In genomic region chr11:18203723-18204122, GRCh38 we compare ENCODE assay signal across 8 cellular contexts. TPM values are rescaled to one million over a fixed set of nuclear protein-coding genes. Genes with fewer than 3 reads are reported as not detected.
A peak's percentile ranks its signal among the peaks of the same experiment; 100 is the strongest.
DNase-seq lines count a peak whose midpoint lies in the region; ATAC-seq and TF ChIP-seq lines count a peak whose summit lies in the region.

No MANE protein-coding gene starts in this region.

- H3K4me2 ChIP-seq in HCT116 (ENCODE audit: low read length) = no peak overlapping the region

- peak; percentile 44 for TF ChIP-seq CTCF in C4-2B (conservative IDR thresholded peaks at IDR 0.05)
- TF ChIP-seq CTCF in HCT116 (IDR thresholded peaks at IDR 0.05 in 2 of 3, conservative IDR thresholded peaks at IDR 0.05 in 1 of 3; ENCODE audit: borderline replicate concordance in 1 of 3, insufficient read depth in 1 of 3, low read depth in 2 of 3, low read length in 2 of 3) = peak; percentile 61 to 71 (median 67); a peak in 5 of 6 replicates
- peak; percentile 72 for TF ChIP-seq CTCF in Panc1 (IDR thresholded peaks at IDR 0.05)
- no peak for TF ChIP-seq CTCF in mesothelial cell of epicardium (IDR thresholded peaks at IDR 0.05; ENCODE audit: unreplicated experiment)

- H3K27ac ChIP-seq in C4-2B = no peak overlapping the region
- no peak overlapping the region for H3K27ac ChIP-seq in HCT116 (ENCODE audit: low read depth, low read length)
- no peak overlapping the region for H3K27ac ChIP-seq in Panc1 (ENCODE audit: low read length)
- no peak overlapping the region for H3K27ac ChIP-seq in effector memory CD4-positive, alpha-beta T cell (ENCODE audit: insufficient read depth, low read length, poor library complexity, severe bottlenecking)

- H3K36me3 ChIP-seq in HCT116 (ENCODE audit: control insufficient read depth in 1 of 2, insufficient read depth in 2 of 2, low read length in 2 of 2) (no peaks in the 10 kb centered on the region), Panc1 (ENCODE audit: control insufficient read depth, insufficient read depth, low read length) (no peaks in the 10 kb centered on the region)
- no peaks in the 10 kb centered on the region for H3K36me3 ChIP-seq in effector memory CD4-positive, alpha-beta T cell (ENCODE audit: control insufficient read depth, insufficient read depth, low read length)

- H3K27me3 Mint-ChIP-seq in mesothelial cell of epicardium (ENCODE audit: low read depth) = peaks cover 45% of the 10 kb centered on the region

- H3K4me3 Mint-ChIP-seq in mesothelial cell of epicardium = no peak overlapping the region

- no peaks in the 10 kb centered on the region for H4K20me1 ChIP-seq in HCT116 (ENCODE audit: insufficient read depth)

- no peak overlapping the region for H3K4me3 ChIP-seq in HCT116 (replicated peaks in 1 of 2; ENCODE audit: low read depth in 1 of 2, low read length in 2 of 2)
- no peak overlapping the region for H3K4me3 ChIP-seq in Panc1 (ENCODE audit: low read depth in 2 of 2, low read length in 2 of 2)
- no peak overlapping the region for H3K4me3 ChIP-seq in effector memory CD4-positive, alpha-beta T cell (ENCODE audit: insufficient read depth, low read depth, low read length, poor library complexity, severe bottlenecking)

- ATAC-seq in HCT116 = peak; percentile 99
- peak; percentile 88 for ATAC-seq in Panc1
- no peak for ATAC-seq in GM18858 (IDR thresholded peaks at IDR 0.05; ENCODE audit: unreplicated experiment)

- RAD21 ChIA-PET in HCT116 (lab: Charles Lee; ENCODE audit: low non-redundant PET in 1 of 2, low total read pairs in 2 of 2, uncharacterized antibody in 2 of 2, unreplicated experiment in 2 of 2) = interaction anchor here (1.0 to 1.2 kb wide), 4 partner anchors 33 to 88 kb away, joined by 3 to 7 read pairs (median 6); no protein-coding TSS in a partner anchor

- POLR2A ChIA-PET in HCT116 (lab: Charles Lee) = interaction anchor here (1.0 kb wide), 1 partner anchor 9 kb away, joined by 4 read pairs; no protein-coding TSS in a partner anchor
- POLR2A ChIA-PET in Panc1 (lab: Charles Lee) = no interaction called here

- no peak overlapping the region for H2AFZ ChIP-seq in HCT116 (ENCODE audit: low read depth, low read length, poor library complexity, severe bottlenecking)

- DNase-seq in HCT116 (ENCODE audit: low read depth, low spot score) (peak; percentile 8), Panc1 (ENCODE audit: low read depth, low spot score) (no peak), hepatic stellate cell (ENCODE audit: low spot score) (peak; percentile 11), mesothelial cell of epicardium (ENCODE audit: low spot score in 2 of 2, unreplicated experiment in 2 of 2) (no peak), KG1 (lab: John Stamatoyannopoulos, UW) (no peak)
- DNase-seq in effector memory CD4-positive, alpha-beta T cell = no peak

- no peak overlapping the region for H3K27ac Mint-ChIP-seq in mesothelial cell of epicardium

- H3K9me3 ChIP-seq in HCT116 (ENCODE audit: control insufficient read depth in 1 of 2, insufficient read depth in 1 of 2, low read depth in 1 of 2, low read length in 2 of 2) (no peaks in the 10 kb centered on the region), Panc1 (ENCODE audit: control insufficient read depth, insufficient read depth, low read depth, low read length) (no peaks in the 10 kb centered on the region)
- no peaks in the 10 kb centered on the region for H3K9me3 ChIP-seq in effector memory CD4-positive, alpha-beta T cell (ENCODE audit: control insufficient read depth, low read length)

- in situ Hi-C loops in Panc1 (cut with HindIII; ENCODE audit: low pct_unique_long_range_greater_than_20kb, low sequenced_read_pairs) = no loop called here

- no peaks in the 10 kb centered on the region for H3K36me3 Mint-ChIP-seq in mesothelial cell of epicardium

- H3K79me2 ChIP-seq in HCT116 (ENCODE audit: insufficient read depth, low read length) = no peaks in the 10 kb centered on the region

- CTCF ChIA-PET in HCT116 (lab: Charles Lee) (interaction anchor here (0.5 to 1.9 kb wide), 17 partner anchors 9 to 473 kb away, joined by 3 to 40 read pairs (median 4); no protein-coding TSS in a partner anchor), Panc1 (lab: Charles Lee) (interaction anchor here (0.5 to 1.2 kb wide), 6 partner anchors 19 to 127 kb away, joined by 3 to 22 read pairs (median 4); no protein-coding TSS in a partner anchor)

- H3K4me1 ChIP-seq in HCT116 (ENCODE audit: control insufficient read depth in 1 of 2, insufficient read depth in 2 of 2, low read length in 2 of 2) (no peaks in the 10 kb centered on the region), Panc1 (ENCODE audit: control insufficient read depth, insufficient read depth, low read length) (no peaks in the 10 kb centered on the region)
- H3K4me1 ChIP-seq in effector memory CD4-positive, alpha-beta T cell (ENCODE audit: control insufficient read depth, insufficient read depth, low read length, poor library complexity, severe bottlenecking) = no peaks in the 10 kb centered on the region

- H3K9ac ChIP-seq in HCT116 (ENCODE audit: low read length) = no peak overlapping the region

- peak; percentile 68 for TF ChIP-seq RAD21 in HCT116 (IDR thresholded peaks at IDR 0.05; ENCODE audit: low read depth)

- no peak for TF ChIP-seq POLR2A in HCT116 (IDR thresholded peaks at IDR 0.05; ENCODE audit: borderline replicate concordance, extremely low read depth, insufficient read depth, insufficient read length)

- H3K9me3 Mint-ChIP-seq in mesothelial cell of epicardium = peaks cover 5% of the 10 kb centered on the region

- intact Hi-C loops in HCT116 (cut with micrococcal nuclease) (loop anchor here (1.0 to 5.0 kb wide), 3 partner anchors 33 to 211 kb away; no protein-coding TSS in a partner anchor), Panc1 (cut with micrococcal nuclease; ENCODE audit: unreplicated experiment) (loop anchor here (5.0 kb wide), 1 partner anchor 86 kb away; no protein-coding TSS in a partner anchor)

- H3K4me1 Mint-ChIP-seq in mesothelial cell of epicardium = no peaks in the 10 kb centered on the region

- H3K9me2 ChIP-seq in HCT116 (ENCODE audit: insufficient read depth) = no peaks in the 10 kb centered on the region

- no peaks in the 10 kb centered on the region for H3K27me3 ChIP-seq in HCT116 (ENCODE audit: insufficient read depth, low read length)
- no peaks in the 10 kb centered on the region; the same call in 1 of the 2 replicates for H3K27me3 ChIP-seq in Panc1 (ENCODE audit: control insufficient read depth, insufficient read depth, low read length)
- peaks cover under 1% of the 10 kb centered on the region for H3K27me3 ChIP-seq in effector memory CD4-positive, alpha-beta T cell (replicated peaks; ENCODE audit: control insufficient read depth, insufficient read depth, low read length, poor library complexity, severe bottlenecking)

- BruUV-seq in HCT116 (replicated peaks; lab: Mats Ljungman, UMichigan) (no TSS peak), Panc1 (replicated peaks; lab: Mats Ljungman, UMichigan) (no TSS peak)

TF ChIP-seq in HCT116, 20 proteins besides CTCF, POLR2A, EP300 and RAD21:
- no peak for TF ChIP-seq ATF3 (IDR thresholded peaks at IDR 0.05)
- no peak for TF ChIP-seq SIN3A (IDR thresholded peaks at IDR 0.05; ENCODE audit: low read depth)
- no peak for TF ChIP-seq SRF (IDR thresholded peaks at IDR 0.05; ENCODE audit: low read depth)
- TF ChIP-seq JUND (IDR thresholded peaks at IDR 0.05) = no peak
- no peak for TF ChIP-seq POLR2AphosphoS5 (IDR thresholded peaks at IDR 0.05; ENCODE audit: low read depth, low read length)

RNA-seq across cellular contexts. Expression of gene MRGPRX4, which starts 31.1 kb away (rescaled TPM):
- total RNA-seq in HCT116 (2021; ENCODE audit: unreplicated experiment) (not detected), Panc1 (2021; ENCODE audit: unreplicated experiment) (not detected), mesothelial cell of epicardium (not detected in 3 replicates)
- polyA plus RNA-seq in HCT116 (2012) = not detected in 2 replicates
- not detected for polyA plus RNA-seq in Panc1 (2012; ENCODE audit: insufficient read length)

RNA-seq across cellular contexts. Expression of gene SAA4, which starts 32.9 kb away (rescaled TPM):
- total RNA-seq in HCT116 (2021; ENCODE audit: unreplicated experiment) (not detected), Panc1 (2021; ENCODE audit: unreplicated experiment) (not detected), mesothelial cell of epicardium (not detected in 3 replicates)
- polyA plus RNA-seq in HCT116 (2012) = not detected in 2 replicates
- polyA plus RNA-seq in Panc1 (2012; ENCODE audit: insufficient read length) = not detected

RNA-seq across cellular contexts. Expression of gene SAA2, which starts 44.7 kb away (rescaled TPM):
- total RNA-seq in HCT116 (2021; ENCODE audit: unreplicated experiment) = 5.2 TPM
- polyA plus RNA-seq in HCT116 (2012) = 0.14 TPM in 1 of 2 replicates, not detected in the other
- 4.0 TPM for total RNA-seq in Panc1 (2021; ENCODE audit: unreplicated experiment)
- polyA plus RNA-seq in Panc1 (2012; ENCODE audit: insufficient read length) = not detected
- not detected in 3 replicates for total RNA-seq in mesothelial cell of epicardium

Comparison
In these comparisons a context has a peak if more than half of its experiments do, and no peak if none do; other contexts are left out.
1. DNase-seq: peak in HCT116 (single experiment) and hepatic stellate cell (single experiment); none in Panc1 (single experiment), mesothelial cell of epicardium (0 of 2), effector memory CD4-positive, alpha-beta T cell (0 of 3) and KG1 (single experiment).